ENCODE assay signal across 22 cellular contexts in genomic region chr3:20741381-20741780, GRCh38.
A peak's percentile ranks its signal among the peaks of the same experiment; 100 is the strongest.
DNase-seq lines count a peak whose midpoint lies in the region; ATAC-seq, FAIRE-seq and TF ChIP-seq lines count a peak whose summit lies in the region.
"Had no signal": no experiment of that assay in that cellular context is flagged by ENCODE, and none has a peak within 500 bp of the region (broad histone marks: within the 10 kb centered on the region; RNA-seq: fewer than 3 reads in every experiment).

No MANE protein-coding gene starts in this region.

- no peak for FAIRE-seq in HepG2 (lab: Jason Lieb, UNC)
- FAIRE-seq: G401.6, GM12891, GM19239, H1 had no signal

- TF ChIP-seq CTCF in AG10803 (conservative IDR thresholded peaks at IDR 0.05; ENCODE audit: low read length) (no peak), astrocyte of the cerebellum (IDR thresholded peaks at IDR 0.05; ENCODE audit: low read depth, low read length, missing control alignments) (no peak), HepG2 (CRISPR knock-in tag; IDR thresholded peaks at IDR 0.05) (no peak), suprapubic skin (IDR thresholded peaks at IDR 0.05) (no peak)

- no peak overlapping the region for H3K4ac ChIP-seq in trophoblast cell (ENCODE audit: low read depth, low read length)

- H3K9ac ChIP-seq in HepG2 (ENCODE audit: insufficient read depth, low read depth, low read length) (no peak overlapping the region), trophoblast cell (ENCODE audit: low read length) (no peak overlapping the region)

- no peak overlapping the region for H3K27ac Mint-ChIP-seq in activated naive CD8-positive, alpha-beta T cell treated with anti-CD3 and anti-CD28 coated beads for 36 hours
- H3K27ac Mint-ChIP-seq: B cell; CD4-positive, CD25-positive, alpha-beta regulatory T cell; CD8-positive, alpha-beta memory T cell; H9 had no signal

- BruUV-seq in HepG2 (replicated peaks; lab: Mats Ljungman, UMichigan): no TSS peak

- no peak overlapping the region for H2AFZ ChIP-seq in HepG2 (ENCODE audit: low read length)
- H2AFZ ChIP-seq in trophoblast cell (ENCODE audit: insufficient read depth, low read length, poor library complexity): no peak overlapping the region

- no peaks in the 10 kb centered on the region for H3K4me1 ChIP-seq in HepG2 (ENCODE audit: insufficient read depth, low read length)
- H3K4me1 ChIP-seq in trophoblast cell (ENCODE audit: control insufficient read depth in 1 of 2, insufficient read depth in 2 of 2, low read length in 2 of 2): peaks cover 0 to 2% of the 10 kb centered on the region in 2 experiments
- no peaks in the 10 kb centered on the region for H3K4me1 ChIP-seq in suprapubic skin

- H3K36me3 ChIP-seq in HepG2 (replicated peaks in 1 of 2; ENCODE audit: control insufficient read depth in 1 of 2, insufficient read depth in 2 of 2, low read length in 2 of 2) (no peaks in the 10 kb centered on the region), trophoblast cell (ENCODE audit: control insufficient read depth in 1 of 2, insufficient read depth in 2 of 2, low read length in 2 of 2) (no peaks in the 10 kb centered on the region), suprapubic skin (no peaks in the 10 kb centered on the region)

- H3K27ac ChIP-seq in HepG2 (ENCODE audit: extremely low read length, insufficient read depth, low read length) (no peak overlapping the region), trophoblast cell (ENCODE audit: low read depth, low read length) (no peak overlapping the region), suprapubic skin (no peak overlapping the region)

- peaks cover 64% of the 10 kb centered on the region for H3K9me3 ChIP-seq in HepG2 (ENCODE audit: low read length)
- H3K9me3 ChIP-seq in trophoblast cell (ENCODE audit: insufficient read depth, low read depth, low read length): no peaks in the 10 kb centered on the region
- no peaks in the 10 kb centered on the region for H3K9me3 ChIP-seq in suprapubic skin

- peaks cover 2% of the 10 kb centered on the region for H3K4me1 Mint-ChIP-seq in activated naive CD8-positive, alpha-beta T cell treated with anti-CD3 and anti-CD28 coated beads for 36 hours
- H3K4me1 Mint-ChIP-seq: B cell; CD4-positive, CD25-positive, alpha-beta regulatory T cell; CD8-positive, alpha-beta memory T cell had no signal

- intact Hi-C loops in HepG2 (cut with micrococcal nuclease; ENCODE audit: unreplicated experiment): no loop called here

- no peaks in the 10 kb centered on the region for H3K9me3 Mint-ChIP-seq in activated naive CD8-positive, alpha-beta T cell treated with anti-CD3 and anti-CD28 coated beads for 36 hours
- H3K9me3 Mint-ChIP-seq: H9 had no signal

- TF ChIP-seq POLR2A in HepG2 (IDR thresholded peaks at IDR 0.05; ENCODE audit: insufficient read depth in 1 of 2, low read depth in 2 of 2, low read length in 2 of 2) (no peak), suprapubic skin (IDR thresholded peaks at IDR 0.05) (no peak)

- H3K4me3 Mint-ChIP-seq in activated naive CD8-positive, alpha-beta T cell treated with anti-CD3 and anti-CD28 coated beads for 36 hours: no peak overlapping the region
- H3K4me3 Mint-ChIP-seq: B cell; CD4-positive, CD25-positive, alpha-beta regulatory T cell; CD8-positive, alpha-beta memory T cell; H9 had no signal

- POLR2A ChIA-PET in HepG2 (lab: Yijun Ruan, JAX): no interaction called here

- H2BK120ac ChIP-seq in trophoblast cell (ENCODE audit: insufficient read depth, low read length, poor library complexity): no peak overlapping the region

- H4K91ac ChIP-seq in trophoblast cell (ENCODE audit: low read depth, low read length): no peak overlapping the region

- in situ Hi-C loops in astrocyte of the cerebellum (cut with HindIII; ENCODE audit: low sequenced_read_pairs) (no loop called here), HepG2 (cut with HindIII; ENCODE audit: extremely low pct_ligation_motif_present, low pct_unique_long_range_greater_than_20kb) (no loop called here)

- no peak overlapping the region for H3K18ac ChIP-seq in trophoblast cell (ENCODE audit: low read length)

- no peaks in the 10 kb centered on the region for H4K20me1 ChIP-seq in HepG2 (ENCODE audit: insufficient read depth, low read length)

- DNase-seq in AG10803 (ENCODE audit: low read depth) (peak; percentile 9), NCI-H1048 (lab: John Stamatoyannopoulos, UW) (peak; percentile 32), astrocyte of the cerebellum (ENCODE audit: low read depth) (peak; percentile 31), HepG2 (ENCODE audit: low spot score) (no peak), NCI-H187 (lab: John Stamatoyannopoulos, UW) (no peak), trophoblast cell (no peak), suprapubic skin (ENCODE audit: low spot score in 2 of 2) (no peak)
- no peak for DNase-seq in activated naive CD8-positive, alpha-beta T cell treated with anti-CD3 and anti-CD28 coated beads for 36 hours
- DNase-seq: 8988T; C1 segment of cervical spinal cord; CD4-positive, CD25-positive, alpha-beta regulatory T cell; CD8-positive, alpha-beta memory T cell; COR-L47; DMS 273 treated with DMSO at 0.1 percent for 48 hours; DMS53; DND-41; H9 had no signal

- H3K4me2 ChIP-seq in HepG2 (ENCODE audit: low read depth, low read length): no peak overlapping the region
- H3K4me2 ChIP-seq in trophoblast cell (ENCODE audit: low read length): no peak overlapping the region

- no peaks in the 10 kb centered on the region for H3K79me2 ChIP-seq in HepG2 (ENCODE audit: insufficient read depth, low read length)
- no peaks in the 10 kb centered on the region for H3K79me2 ChIP-seq in trophoblast cell (ENCODE audit: control insufficient read depth, insufficient read depth, low read length, poor library complexity)

- no peaks in the 10 kb centered on the region for H3K36me3 Mint-ChIP-seq in activated naive CD8-positive, alpha-beta T cell treated with anti-CD3 and anti-CD28 coated beads for 36 hours
- H3K36me3 Mint-ChIP-seq: CD4-positive, CD25-positive, alpha-beta regulatory T cell; CD8-positive, alpha-beta memory T cell had no signal

- no peak for TF ChIP-seq RAD21 in HepG2 (CRISPR knock-in tag; IDR thresholded peaks at IDR 0.05)

- no peak overlapping the region for H3K14ac ChIP-seq in trophoblast cell (ENCODE audit: low read length)

- no peaks in the 10 kb centered on the region for H3K27me3 Mint-ChIP-seq in activated naive CD8-positive, alpha-beta T cell treated with anti-CD3 and anti-CD28 coated beads for 36 hours
- H3K27me3 Mint-ChIP-seq: B cell; CD4-positive, CD25-positive, alpha-beta regulatory T cell; CD8-positive, alpha-beta memory T cell had no signal

- TF ChIP-seq EP300 in HepG2 (IDR thresholded peaks at IDR 0.05; ENCODE audit: low read depth in 2 of 2, low read length in 2 of 2): no peak
- no peak for TF ChIP-seq EP300 in HepG2 (CRISPR knock-in tag; IDR thresholded peaks at IDR 0.05; ENCODE audit: borderline replicate concordance)
- TF ChIP-seq EP300 in suprapubic skin (IDR thresholded peaks at IDR 0.05): no peak

- no peak overlapping the region for H4K8ac ChIP-seq in trophoblast cell (ENCODE audit: low read depth, low read length)

- H2BK12ac ChIP-seq in trophoblast cell (ENCODE audit: low read length): no peak overlapping the region

- no peak overlapping the region for H2AK5ac ChIP-seq in trophoblast cell (ENCODE audit: low read length)

- H3K23ac ChIP-seq in trophoblast cell (ENCODE audit: low read length): no peak overlapping the region

- ATAC-seq in HepG2: no peak

- H3K27me3 ChIP-seq in HepG2 (ENCODE audit: control insufficient read depth in 1 of 2, insufficient read depth in 2 of 2, low read length in 2 of 2): no peaks in the 10 kb centered on the region; a peak in 1 of 5 replicates
- no peaks in the 10 kb centered on the region for H3K27me3 ChIP-seq in trophoblast cell (ENCODE audit: insufficient read depth, low read length)
- no peaks in the 10 kb centered on the region for H3K27me3 ChIP-seq in suprapubic skin

- CTCF ChIA-PET in HepG2 (lab: Yijun Ruan, JAX; ENCODE audit: low intra/inter-chr PET ratio, low total read pairs): no interaction called here

- no peak overlapping the region for H4K12ac ChIP-seq in trophoblast cell (ENCODE audit: low read depth, low read length)

- no peaks in the 10 kb centered on the region for H3K79me1 ChIP-seq in trophoblast cell (ENCODE audit: low read length)

- H2BK5ac ChIP-seq in trophoblast cell (ENCODE audit: low read depth, low read length, poor library complexity): no peak overlapping the region

- H3K4me3 ChIP-seq in AG10803 (ENCODE audit: low read length) (no peak overlapping the region), astrocyte of the cerebellum (ENCODE audit: low read depth, low read length) (no peak overlapping the region), HepG2 (replicated peaks in 1 of 3; ENCODE audit: insufficient read depth in 1 of 3, low read depth in 2 of 3, low read length in 3 of 3) (no peak overlapping the region), trophoblast cell (ENCODE audit: low read depth, low read length) (no peak overlapping the region), suprapubic skin (no peak overlapping the region)

TF ChIP-seq in HepG2, 621 proteins besides CTCF, POLR2A, EP300 and RAD21 (continues in another document):
- TF ChIP-seq TCF7L2 (IDR thresholded peaks at IDR 0.05; ENCODE audit: low read depth, low read length) (no peak), MIXL1 (CRISPR knock-in tag; IDR thresholded peaks at IDR 0.05) (no peak), NFYC (CRISPR knock-in tag; IDR thresholded peaks at IDR 0.05) (no peak), ZBTB1 (CRISPR knock-in tag; IDR thresholded peaks at IDR 0.05; ENCODE audit: borderline replicate concordance) (no peak)

Comparison
In these comparisons a context has a peak if more than half of its experiments do, and no peak if none do; other contexts are left out.
1. DNase-seq: peak in AG10803 (single experiment), NCI-H1048 (single experiment) and astrocyte of the cerebellum (single experiment); none in HepG2 (single experiment), NCI-H187 (0 of 2), trophoblast cell (0 of 2), activated naive CD8-positive, alpha-beta T cell treated with anti-CD3 and anti-CD28 coated beads for 36 hours (single experiment) and suprapubic skin (0 of 2).